Comparison of ENCODE assay signal across 15 cellular contexts in the genomic region with DNA sequence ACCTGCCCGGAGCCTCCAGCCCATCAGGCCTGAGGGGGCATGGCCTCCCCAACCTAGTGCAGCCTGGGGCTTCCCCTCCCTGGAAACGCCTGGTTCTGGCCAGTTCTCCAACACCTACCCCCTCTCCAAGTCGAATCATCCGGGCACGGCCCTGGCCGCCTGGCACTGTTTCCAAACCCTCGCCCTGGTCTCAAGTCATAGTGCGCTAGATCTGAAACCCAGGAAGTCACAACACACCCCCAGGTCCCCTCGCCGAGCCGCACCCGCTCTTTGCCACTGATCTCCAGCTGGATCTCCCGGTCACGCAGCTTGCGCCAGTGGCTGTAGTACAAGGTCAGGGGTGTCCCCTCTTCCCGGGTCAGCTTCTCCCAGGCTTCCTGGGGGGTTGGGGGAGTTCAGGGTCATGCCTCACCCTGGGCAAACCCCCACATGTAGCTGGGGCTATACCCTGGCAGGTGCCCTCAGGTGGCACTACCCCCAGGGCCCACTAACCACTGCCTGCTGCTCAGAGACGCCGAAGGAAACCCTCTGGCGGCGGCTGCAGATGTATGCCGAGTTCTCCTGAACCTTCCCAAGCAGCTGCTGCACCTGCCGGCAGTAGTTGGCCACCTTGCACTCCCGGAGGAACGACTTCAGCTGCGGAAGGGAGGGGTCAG. TPM values are rescaled to one million over a fixed set of nuclear protein-coding genes. Genes with fewer than 3 reads are reported as not detected.
DNase-seq lines count a peak whose midpoint lies in the region; ATAC-seq lines count a peak whose summit lies in the region.
"Had no signal": no experiment of that assay in that cellular context is flagged by ENCODE, and none has a peak within 500 bp of the region (broad histone marks: within the 10 kb centered on the region; RNA-seq: fewer than 3 reads in every experiment).

No MANE protein-coding gene starts in this region.

- no peak overlapping the region for H3K18ac ChIP-seq in neuronal stem cell (ENCODE audit: low read length)

- H3K36me3 ChIP-seq in SK-N-MC (ENCODE audit: insufficient read depth, low read length): peaks cover 59% of the 10 kb centered on the region
- H3K36me3 ChIP-seq in neuronal stem cell (replicated peaks in 1 of 2; ENCODE audit: control insufficient read depth in 2 of 2, insufficient read depth in 2 of 2, low read length in 2 of 2): peaks cover 37 to 68% of the 10 kb centered on the region in 2 donors

- H3K23ac ChIP-seq in neuronal stem cell (ENCODE audit: low read depth, low read length, poor library complexity): no peak overlapping the region

- peaks cover 8 to 26% (median 26%) of the 10 kb centered on the region in 3 experiments for H3K27me3 ChIP-seq in neuronal stem cell (ENCODE audit: control insufficient read depth in 3 of 3, insufficient read depth in 3 of 3, low read depth in 1 of 3, low read length in 3 of 3)

- peaks cover 24% of the 10 kb centered on the region for H3K27me3 Mint-ChIP-seq in activated naive CD8-positive, alpha-beta T cell treated with anti-CD3 and anti-CD28 coated beads for 36 hours
- peaks cover 4% of the 10 kb centered on the region for H3K27me3 Mint-ChIP-seq in activated naive CD8-positive, alpha-beta T cell treated with anti-CD3 and anti-CD28 coated beads, Interleukin-2, amount 50 U/mL, for 24 hours

- H2BK120ac ChIP-seq in neuronal stem cell (ENCODE audit: low read depth, low read length): no peak overlapping the region

- no peak overlapping the region for H3K14ac ChIP-seq in neuronal stem cell (ENCODE audit: low read length)

- no peak overlapping the region for H4K91ac ChIP-seq in neuronal stem cell (ENCODE audit: low read depth, low read length, poor library complexity)

- H3K27ac ChIP-seq in SK-N-MC (peak overlapping the region; percentile 82; the same call in 1 of the 2 replicates), neuronal stem cell (replicated peaks; ENCODE audit: low read length) (no peak overlapping the region)

- no CpG with 5 or more reads among the region's 25 CpGs for WGBS in neuronal stem cell (ENCODE audit: extremely low coverage in 2 of 2, insufficient read length in 2 of 2, insufficient replicate concordance in 1 of 2), 2 donors

- no peak overlapping the region for H2AK5ac ChIP-seq in neuronal stem cell (ENCODE audit: low read depth, low read length)

- no peak for ATAC-seq in activated naive CD8-positive, alpha-beta T cell treated with anti-CD3 and anti-CD28 coated beads, Interleukin-2, amount 50 U/mL, for 24 hours
- no peak for ATAC-seq in GM21717 (IDR thresholded peaks at IDR 0.05; ENCODE audit: unreplicated experiment)
- ATAC-seq: GM23338, PC-3 had no signal

- no peak overlapping the region for H3K27ac Mint-ChIP-seq in activated naive CD8-positive, alpha-beta T cell treated with anti-CD3 and anti-CD28 coated beads for 36 hours
- no peak overlapping the region for H3K27ac Mint-ChIP-seq in activated naive CD8-positive, alpha-beta T cell treated with anti-CD3 and anti-CD28 coated beads, Interleukin-2, amount 50 U/mL, for 24 hours
- H3K27ac Mint-ChIP-seq: GM23338 had no signal

- peaks cover 27% of the 10 kb centered on the region for H3K36me3 Mint-ChIP-seq in activated naive CD8-positive, alpha-beta T cell treated with anti-CD3 and anti-CD28 coated beads for 36 hours
- H3K36me3 Mint-ChIP-seq in activated naive CD8-positive, alpha-beta T cell treated with anti-CD3 and anti-CD28 coated beads, Interleukin-2, amount 50 U/mL, for 24 hours (ENCODE audit: low read depth): peaks cover 29% of the 10 kb centered on the region

- no peak overlapping the region for H2AFZ ChIP-seq in neuronal stem cell (ENCODE audit: low read length)
- H2AFZ ChIP-seq: GM23338 had no signal

- DNase-seq in activated naive CD8-positive, alpha-beta T cell treated with anti-CD3 and anti-CD28 coated beads for 36 hours: no peak
- no peak for DNase-seq in activated naive CD8-positive, alpha-beta T cell treated with anti-CD3 and anti-CD28 coated beads, Interleukin-2, amount 50 U/mL, for 24 hours
- DNase-seq in SK-N-MC (ENCODE audit: low read depth, low spot score) (no peak), neuronal stem cell (ENCODE audit: low spot score) (no peak), COLO829 (ENCODE audit: low spot score) (no peak)
- DNase-seq: DND-41, GDM1, KBM-7, NCI-H1092 treated with DMSO at 0.1 percent for 48 hours, NCI-H1694, PC-3, SK-N-SH had no signal

- H3K4me1 ChIP-seq in neuronal stem cell (ENCODE audit: control insufficient read depth in 2 of 2, insufficient read depth in 1 of 2, low read depth in 1 of 2, low read length in 2 of 2): peaks cover 6 to 10% of the 10 kb centered on the region in 2 donors

- H2BK5ac ChIP-seq in neuronal stem cell (ENCODE audit: low read length): peak overlapping the region; percentile 39

- H4K8ac ChIP-seq in neuronal stem cell (ENCODE audit: low read depth, low read length): no peak overlapping the region

- peak overlapping the region; percentile 14 for H3K4me3 Mint-ChIP-seq in activated naive CD8-positive, alpha-beta T cell treated with anti-CD3 and anti-CD28 coated beads for 36 hours
- no peak overlapping the region for H3K4me3 Mint-ChIP-seq in activated naive CD8-positive, alpha-beta T cell treated with anti-CD3 and anti-CD28 coated beads, Interleukin-2, amount 50 U/mL, for 24 hours
- H3K4me3 Mint-ChIP-seq: GM23338 had no signal

- H2BK12ac ChIP-seq in neuronal stem cell (ENCODE audit: low read length): no peak overlapping the region

- no peak overlapping the region for H3K9ac ChIP-seq in SK-N-MC (ENCODE audit: insufficient read length)
- H3K9ac ChIP-seq in neuronal stem cell (ENCODE audit: low read depth, low read length, poor library complexity): no peak overlapping the region
- H3K9ac ChIP-seq: SK-N-SH had no signal

- H3K4me3 ChIP-seq in SK-N-MC: no peak overlapping the region
- H3K4me3 ChIP-seq in neuronal stem cell (ENCODE audit: low read length in 2 of 2): no peak overlapping the region
- H3K4me3 ChIP-seq: GM23338 had no signal

- H2BK15ac ChIP-seq in neuronal stem cell (ENCODE audit: low read length): no peak overlapping the region

- peaks cover 6% of the 10 kb centered on the region for H3K4me1 Mint-ChIP-seq in activated naive CD8-positive, alpha-beta T cell treated with anti-CD3 and anti-CD28 coated beads for 36 hours
- peaks cover 6% of the 10 kb centered on the region for H3K4me1 Mint-ChIP-seq in activated naive CD8-positive, alpha-beta T cell treated with anti-CD3 and anti-CD28 coated beads, Interleukin-2, amount 50 U/mL, for 24 hours

- no peak overlapping the region for H3K4me2 ChIP-seq in neuronal stem cell (ENCODE audit: insufficient read depth, low read length, poor library complexity, severe bottlenecking)
- H3K4me2 ChIP-seq: GM23338, SK-N-SH had no signal

- H3K9me3 Mint-ChIP-seq in activated naive CD8-positive, alpha-beta T cell treated with anti-CD3 and anti-CD28 coated beads for 36 hours: no peaks in the 10 kb centered on the region
- no peaks in the 10 kb centered on the region for H3K9me3 Mint-ChIP-seq in activated naive CD8-positive, alpha-beta T cell treated with anti-CD3 and anti-CD28 coated beads, Interleukin-2, amount 50 U/mL, for 24 hours

- H3K79me1 ChIP-seq in neuronal stem cell (ENCODE audit: low read depth, low read length): peaks cover 1% of the 10 kb centered on the region

- no peaks in the 10 kb centered on the region for H3K9me3 ChIP-seq in SK-N-MC (ENCODE audit: low read depth, low read length)
- H3K9me3 ChIP-seq in neuronal stem cell (replicated peaks in 1 of 2; ENCODE audit: control insufficient read depth in 2 of 2, insufficient read depth in 1 of 2, low read depth in 1 of 2, low read length in 2 of 2): peaks cover 0 to 2% of the 10 kb centered on the region in 2 donors
- H3K9me3 ChIP-seq: SK-N-SH had no signal

- H3K4ac ChIP-seq in neuronal stem cell (ENCODE audit: low read length): no peak overlapping the region

RNA-seq across cellular contexts. Expression of a gene that starts 13.0 kb away (rescaled TPM):
- total RNA-seq in activated naive CD8-positive, alpha-beta T cell treated with anti-CD3 and anti-CD28 coated beads for 36 hours: 100 to 1,000 TPM; 176 to 185 TPM
- 33.5 TPM for polyA plus RNA-seq in neuronal stem cell (2013, experiment 1 of 2)
- 32.6 TPM for polyA plus RNA-seq in neuronal stem cell (2013, experiment 2 of 2)

RNA-seq across cellular contexts. Expression of a gene that starts 14.3 kb away (rescaled TPM):
- 10 to 100 TPM; 19.5 to 22.5 TPM for total RNA-seq in activated naive CD8-positive, alpha-beta T cell treated with anti-CD3 and anti-CD28 coated beads for 36 hours
- polyA plus RNA-seq in neuronal stem cell (2013, experiment 1 of 2): 22.0 TPM
- 20.9 TPM for polyA plus RNA-seq in neuronal stem cell (2013, experiment 2 of 2)

RNA-seq across cellular contexts. Expression of a gene that starts 20.2 kb away (rescaled TPM):
- 1 to 10 TPM in 1 of 2 experiments, under 1 TPM in 1; 0.85 to 1.3 TPM for total RNA-seq in activated naive CD8-positive, alpha-beta T cell treated with anti-CD3 and anti-CD28 coated beads for 36 hours
- 0.07 TPM for polyA plus RNA-seq in neuronal stem cell (2013, experiment 1 of 2)
- 0.03 TPM for polyA plus RNA-seq in neuronal stem cell (2013, experiment 2 of 2)
- polyA plus RNA-seq: SK-N-SH had no signal

RNA-seq across cellular contexts. Expression of a gene that starts 22.3 kb away (rescaled TPM):
- total RNA-seq in activated naive CD8-positive, alpha-beta T cell treated with anti-CD3 and anti-CD28 coated beads for 36 hours: not detected
- polyA plus RNA-seq in neuronal stem cell (2013, experiment 1 of 2): 0.21 TPM
- polyA plus RNA-seq in neuronal stem cell (2013, experiment 2 of 2): 0.32 TPM
- total RNA-seq: MCF 10A had no signal

RNA-seq across cellular contexts. Expression of a gene that starts 35.9 kb away (rescaled TPM):
- not detected for total RNA-seq in activated naive CD8-positive, alpha-beta T cell treated with anti-CD3 and anti-CD28 coated beads for 36 hours
- not detected for polyA plus RNA-seq in neuronal stem cell (2013, experiment 1 of 2)
- 0.01 TPM for polyA plus RNA-seq in neuronal stem cell (2013, experiment 2 of 2)
- total RNA-seq: GM23338, MCF 10A had no signal
